17 cellular contexts compared by ENCODE assay signal in the genomic region with DNA sequence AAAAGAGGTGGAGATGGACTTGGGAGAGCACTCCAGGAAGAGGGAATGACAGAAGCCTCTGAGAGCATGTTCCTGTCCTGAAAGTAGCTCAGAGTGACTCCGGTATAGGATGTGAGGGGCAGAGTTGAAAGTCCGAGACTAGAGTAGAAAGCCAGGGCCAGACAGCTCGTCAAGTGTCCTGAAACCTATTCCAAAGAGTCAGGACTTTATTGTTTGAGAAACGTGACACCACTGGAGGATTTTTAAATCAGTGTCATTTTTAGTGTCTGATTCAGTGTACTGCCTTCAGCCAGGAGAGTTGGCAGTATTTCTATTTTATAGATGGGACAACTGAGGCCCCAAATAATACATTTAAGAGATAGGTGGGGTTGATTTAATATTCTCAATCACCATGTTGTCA. TPM values are rescaled to one million over a fixed set of nuclear protein-coding genes. Genes with fewer than 3 reads are reported as not detected.
DNase-seq lines count a peak whose midpoint lies in the region; ATAC-seq and TF ChIP-seq lines count a peak whose summit lies in the region.
"Had no signal": no experiment of that assay in that cellular context is flagged by ENCODE, and none has a peak within 500 bp of the region (broad histone marks: within the 10 kb centered on the region; RNA-seq: fewer than 3 reads in every experiment).

No MANE protein-coding gene starts in this region.

- 71 to 75% methylated on average over 4 of the region's 4 CpGs for WGBS in esophagus squamous epithelium, 2 donors

- peaks cover 40% of the 10 kb centered on the region for H3K4me1 ChIP-seq in left ventricle myocardium inferior
- H3K4me1 ChIP-seq in esophagus squamous epithelium = peaks cover 0 to 24% (median 0%) of the 10 kb centered on the region in 3 donors

- intact Hi-C loops in left ventricle myocardium inferior (cut with micrococcal nuclease) (loop anchor here (10.0 kb wide), 2 partner anchors 134 to 364 kb away; no protein-coding TSS in a partner anchor), left ventricle myocardium superior (cut with micrococcal nuclease) (no loop called here), esophagus squamous epithelium (cut with DNase I) (no loop called here)

- H3K36me3 Mint-ChIP-seq in osteocyte (ENCODE audit: unreplicated experiment) = no peaks in the 10 kb centered on the region
- H3K36me3 Mint-ChIP-seq in activated CD8-positive, alpha-beta memory T cell treated with anti-CD3 and anti-CD28 coated beads, Interleukin-2, amount 10 ng/mL, durations not matched to agents 7 days and 5 days = no peaks in the 10 kb centered on the region

- no peaks in the 10 kb centered on the region for H3K9me3 Mint-ChIP-seq in osteocyte (ENCODE audit: unreplicated experiment)
- no peaks in the 10 kb centered on the region for H3K9me3 Mint-ChIP-seq in activated CD8-positive, alpha-beta memory T cell treated with anti-CD3 and anti-CD28 coated beads, Interleukin-2, amount 10 ng/mL, durations not matched to agents 7 days and 5 days (ENCODE audit: low read depth)
- H3K9me3 Mint-ChIP-seq: stimulated activated naive CD8-positive, alpha-beta T cell treated with anti-CD3 and anti-CD28 coated beads, Interleukin-15, amount 100 ng/mL, for 72 hours had no signal

- TF ChIP-seq POLR2A in esophagus squamous epithelium (IDR thresholded peaks at IDR 0.05) = no peak

- DNase-seq in left ventricle myocardium inferior (no peak), left ventricle myocardium superior (no peak), esophagus squamous epithelium (lab: John Stamatoyannopoulos, UW) (no peak), osteocyte (ENCODE audit: extremely low spot score, unreplicated experiment) (no peak), NCI-H2081 treated with DMSO at 0.1 percent for 48 hours (lab: John Stamatoyannopoulos, UW) (no peak)
- no peak for DNase-seq in activated CD8-positive, alpha-beta memory T cell treated with anti-CD3 and anti-CD28 coated beads, Interleukin-2, amount 10 ng/mL, durations not matched to agents 7 days and 5 days
- DNase-seq in activated CD4-positive, alpha-beta T cell treated with anti-CD3 and anti-CD28 coated beads for 48 hours = no peak
- no peak for DNase-seq in activated CD4-positive, alpha-beta T cell treated with anti-CD3 and anti-CD28 coated beads for 4 hours
- DNase-seq: activated effector memory CD4-positive, alpha-beta T cell treated with Interleukin-2 at 50 U/mL for 16 hours; body of pancreas; COR-L47; KBM-7; mesendoderm; NCI-H1436 treated with DMSO at 0.1 percent for 48 hours; NCI-H446 treated with DMSO at 0.1 percent for 48 hours; stimulated activated naive CD8-positive, alpha-beta T cell treated with anti-CD3 and anti-CD28 coated beads, Interleukin-15, amount 100 ng/mL, for 72 hours had no signal

- no peak for TF ChIP-seq CTCF in left ventricle myocardium inferior (IDR thresholded peaks at IDR 0.05; ENCODE audit: borderline replicate concordance)
- TF ChIP-seq CTCF in esophagus squamous epithelium (IDR thresholded peaks at IDR 0.05) = no peak
- no peak for TF ChIP-seq CTCF in osteocyte (IDR thresholded peaks at IDR 0.05)

- peak overlapping the region; percentile 94 for H3K27ac ChIP-seq in left ventricle myocardium inferior (replicated peaks)
- peak overlapping the region in 3 of 4 donors; percentile 6 to 86 (median 76) for H3K27ac ChIP-seq in esophagus squamous epithelium
- H3K27ac ChIP-seq: body of pancreas, HL-60 had no signal

- peak overlapping the region; percentile 96 for H3K27ac Mint-ChIP-seq in osteocyte (ENCODE audit: unreplicated experiment)
- no peak overlapping the region for H3K27ac Mint-ChIP-seq in activated CD8-positive, alpha-beta memory T cell treated with anti-CD3 and anti-CD28 coated beads, Interleukin-2, amount 10 ng/mL, durations not matched to agents 7 days and 5 days
- H3K27ac Mint-ChIP-seq: stimulated activated naive CD8-positive, alpha-beta T cell treated with anti-CD3 and anti-CD28 coated beads, Interleukin-15, amount 100 ng/mL, for 72 hours had no signal

- H3K27me3 ChIP-seq in left ventricle myocardium inferior (ENCODE audit: low read depth) = no peaks in the 10 kb centered on the region
- H3K27me3 ChIP-seq in esophagus squamous epithelium = no peaks in the 10 kb centered on the region
- H3K27me3 ChIP-seq: body of pancreas had no signal

- H3K4me3 Mint-ChIP-seq in osteocyte (ENCODE audit: unreplicated experiment) = peak overlapping the region; percentile 54
- H3K4me3 Mint-ChIP-seq in activated CD8-positive, alpha-beta memory T cell treated with anti-CD3 and anti-CD28 coated beads, Interleukin-2, amount 10 ng/mL, durations not matched to agents 7 days and 5 days = no peak overlapping the region

- no peaks in the 10 kb centered on the region for H3K27me3 Mint-ChIP-seq in osteocyte (ENCODE audit: unreplicated experiment)
- peaks cover 21% of the 10 kb centered on the region for H3K27me3 Mint-ChIP-seq in activated CD8-positive, alpha-beta memory T cell treated with anti-CD3 and anti-CD28 coated beads, Interleukin-2, amount 10 ng/mL, durations not matched to agents 7 days and 5 days

- CTCF ChIA-PET in activated CD8-positive, alpha-beta memory T cell treated with anti-CD3 and anti-CD28 coated beads, Interleukin-2, amount 10 ng/mL, durations not matched to agents 7 days and 5 days (lab: Charles Lee) = no interaction called here

- H3K9me3 ChIP-seq in left ventricle myocardium inferior (replicated peaks) = no peaks in the 10 kb centered on the region
- no peaks in the 10 kb centered on the region for H3K9me3 ChIP-seq in esophagus squamous epithelium
- H3K9me3 ChIP-seq: body of pancreas had no signal

- no peaks in the 10 kb centered on the region for H3K36me3 ChIP-seq in left ventricle myocardium inferior
- H3K36me3 ChIP-seq in esophagus squamous epithelium = no peaks in the 10 kb centered on the region

- peaks cover 22% of the 10 kb centered on the region for H3K4me1 Mint-ChIP-seq in osteocyte (ENCODE audit: unreplicated experiment)
- H3K4me1 Mint-ChIP-seq in activated CD8-positive, alpha-beta memory T cell treated with anti-CD3 and anti-CD28 coated beads, Interleukin-2, amount 10 ng/mL, durations not matched to agents 7 days and 5 days = peaks cover 34% of the 10 kb centered on the region

- no peak for ATAC-seq in left ventricle myocardium superior
- ATAC-seq in activated CD8-positive, alpha-beta memory T cell treated with anti-CD3 and anti-CD28 coated beads, Interleukin-2, amount 10 ng/mL, durations not matched to agents 7 days and 5 days = no peak
- ATAC-seq: body of pancreas; stimulated activated naive CD8-positive, alpha-beta T cell treated with anti-CD3 and anti-CD28 coated beads, Interleukin-15, amount 100 ng/mL, for 72 hours had no signal

- H3K4me3 ChIP-seq in left ventricle myocardium inferior (peak overlapping the region; percentile 80), esophagus squamous epithelium (peak overlapping the region in 2 of 4 donors; percentile 55 to 76)
- H3K4me3 ChIP-seq: body of pancreas had no signal

RNA-seq across cellular contexts. Expression of a gene that starts 1.6 kb away (rescaled TPM):
- total RNA-seq in left ventricle myocardium inferior (25.3 TPM), left ventricle myocardium superior (20.7 TPM), esophagus squamous epithelium (10 to 100 TPM in 1 of 4 donors, 1 to 10 TPM in 2, under 1 TPM in 1; 0.57 to 35.7 (median 6.1) TPM), osteocyte (64.2 and 66.8 TPM in 2 replicates)
- total RNA-seq in activated CD8-positive, alpha-beta memory T cell treated with anti-CD3 and anti-CD28 coated beads, Interleukin-2, amount 10 ng/mL, durations not matched to agents 7 days and 5 days = 1 to 10 TPM in 1 of 2 experiments, under 1 TPM in 1; 0.15 to 3.0 TPM
